In genomic region chr17:58351182-58351581, GRCh38 we compare ENCODE assay signal across 1 cellular context.
TF ChIP-seq lines count a peak whose summit lies in the region.

No MANE protein-coding gene starts in this region.

TF ChIP-seq in K562, 482 proteins besides CTCF, POLR2A, EP300 and RAD21:
- TF ChIP-seq HMGN3 (IDR thresholded peaks at IDR 0.05; ENCODE audit: borderline replicate concordance, extremely low read depth, insufficient read length, low read depth, low read length) (no peak), MED1 (CRISPR knock-in tag; IDR thresholded peaks at IDR 0.05; ENCODE audit: borderline replicate concordance) (no peak), GTF3C2 (IDR thresholded peaks at IDR 0.05; ENCODE audit: borderline replicate concordance, extremely low read depth, insufficient read length) (no peak), ZNF165 (CRISPR knock-in tag; IDR thresholded peaks at IDR 0.05; ENCODE audit: borderline replicate concordance) (no peak), STAT5A (IDR thresholded peaks at IDR 0.05; ENCODE audit: borderline replicate concordance, low read length) (no peak), SFPQ (IDR thresholded peaks at IDR 0.05; ENCODE audit: low read depth, low read length) (no peak), TARDBP (IDR thresholded peaks at IDR 0.05) (no peak), ZFP36 (IDR thresholded peaks at IDR 0.05; ENCODE audit: low read depth, low read length, partially characterized antibody) (no peak), TFAP4 (CRISPR knock-in tag; IDR thresholded peaks at IDR 0.05; ENCODE audit: borderline replicate concordance) (no peak), ZNF217 (CRISPR knock-in tag; IDR thresholded peaks at IDR 0.05) (no peak), CUX1 (CRISPR knock-in tag; IDR thresholded peaks at IDR 0.05) (no peak), NONO (IDR thresholded peaks at IDR 0.05; ENCODE audit: low read depth in 2 of 2, low read length in 1 of 2) (no peak), ZKSCAN1 (IDR thresholded peaks at IDR 0.05; ENCODE audit: low read depth, low read length) (no peak), E2F5 (CRISPR knock-in tag; IDR thresholded peaks at IDR 0.05) (no peak), E2F8 (IDR thresholded peaks at IDR 0.05; ENCODE audit: low read depth, partially characterized antibody) (no peak)
